10 cellular contexts compared by ENCODE assay signal in genomic region chr16:591892-592517, GRCh38. TPM values are rescaled to one million over a fixed set of nuclear protein-coding genes. Genes with fewer than 3 reads are reported as not detected.
A peak's percentile ranks its signal among the peaks of the same experiment; 100 is the strongest.
DNase-seq lines count a peak whose midpoint lies in the region; ATAC-seq and TF ChIP-seq lines count a peak whose summit lies in the region.
"Had no signal": no experiment of that assay in that cellular context is flagged by ENCODE, and none has a peak within 500 bp of the region (broad histone marks: within the 10 kb centered on the region; RNA-seq: fewer than 3 reads in every experiment).

No MANE protein-coding gene starts in this region.

- H3K27me3 Mint-ChIP-seq in activated CD4-positive, alpha-beta T cell treated with anti-CD3 and anti-CD28 coated beads for 36 hours, result no peaks in the 10 kb centered on the region
- H3K27me3 Mint-ChIP-seq in GM23338 (ENCODE audit: insufficient read depth, low read depth, poor library complexity), result peaks cover 27% of the 10 kb centered on the region
- H3K27me3 Mint-ChIP-seq: activated CD8-positive, alpha-beta memory T cell treated with anti-CD3 and anti-CD28 coated beads, Interleukin-2, amount 10 ng/mL, durations not matched to agents 7 days and 5 days had no signal

- H3K36me3 ChIP-seq in mucosa of rectum (ENCODE audit: control insufficient read depth in 2 of 2, insufficient read depth in 2 of 2, low read length in 2 of 2) (peaks cover 0 to 9% of the 10 kb centered on the region in 2 donors), thyroid gland (no peaks in the 10 kb centered on the region), GM23338 (ENCODE audit: insufficient read depth) (no peaks in the 10 kb centered on the region)

- ATAC-seq in activated CD4-positive, alpha-beta T cell treated with anti-CD3 and anti-CD28 coated beads for 36 hours, result no peak
- no peak for ATAC-seq in GM23338
- ATAC-seq: activated CD8-positive, alpha-beta memory T cell treated with anti-CD3 and anti-CD28 coated beads, Interleukin-2, amount 10 ng/mL, durations not matched to agents 7 days and 5 days had no signal

- peaks cover 56% of the 10 kb centered on the region in 2 donors for H3K4me1 ChIP-seq in mucosa of rectum (ENCODE audit: control insufficient read depth in 2 of 2, insufficient read depth in 2 of 2, low read length in 2 of 2)
- peaks cover 45 to 59% of the 10 kb centered on the region in 2 donors for H3K4me1 ChIP-seq in thyroid gland
- no peaks in the 10 kb centered on the region for H3K4me1 ChIP-seq in GM23338 (ENCODE audit: insufficient read depth)

- H3K4me3 Mint-ChIP-seq in activated CD4-positive, alpha-beta T cell treated with anti-CD3 and anti-CD28 coated beads for 36 hours, result peak overlapping the region; percentile 79
- H3K4me3 Mint-ChIP-seq in GM23338, result no peak overlapping the region; the same call in 2 of the 3 replicates

- H4K20me1 ChIP-seq in GM23338 (replicated peaks; ENCODE audit: insufficient read depth), result peaks cover 31% of the 10 kb centered on the region

- no peak overlapping the region for H2AFZ ChIP-seq in GM23338

- CTCF ChIA-PET in activated CD4-positive, alpha-beta T cell treated with anti-CD3 and anti-CD28 coated beads for 36 hours (lab: Charles Lee), result interaction anchor here (1.0 kb wide), 1 partner anchor 18 kb away, joined by 4 read pairs; no protein-coding TSS in a partner anchor

- no peak for DNase-seq in activated CD4-positive, alpha-beta T cell treated with anti-CD3 and anti-CD28 coated beads for 36 hours
- no peak for DNase-seq in activated CD4-positive, alpha-beta T cell treated with anti-CD3 and anti-CD28 coated beads for 48 hours
- DNase-seq in thyroid gland (no peak), NCI-H748 (lab: John Stamatoyannopoulos, UW; ENCODE audit: unreplicated experiment) (no peak), lower leg skin (ENCODE audit: low spot score in 2 of 2) (no peak), GM23338 (ENCODE audit: low spot score) (no peak)
- DNase-seq: activated CD8-positive, alpha-beta memory T cell treated with anti-CD3 and anti-CD28 coated beads, Interleukin-2, amount 10 ng/mL, durations not matched to agents 7 days and 5 days had no signal

- no peaks in the 10 kb centered on the region for H3K9me3 Mint-ChIP-seq in activated CD4-positive, alpha-beta T cell treated with anti-CD3 and anti-CD28 coated beads for 36 hours (ENCODE audit: low read depth)
- no peaks in the 10 kb centered on the region; the same call in 2 of the 3 replicates for H3K9me3 Mint-ChIP-seq in GM23338

- H3K9ac ChIP-seq in mucosa of rectum (ENCODE audit: low read depth in 1 of 2, low read length in 2 of 2), result peak overlapping the region; percentile 66 to 98

- 82 to 86% methylated on average over 12 to 15 of the region's 15 CpGs for WGBS in thyroid gland, 2 donors
- WGBS in lower leg skin, 2 donors, result 41 to 57% methylated on average over 13 to 15 of the region's 15 CpGs

- no peaks in the 10 kb centered on the region for H3K9me2 ChIP-seq in GM23338 (ENCODE audit: insufficient read depth)

- no peak overlapping the region for H3K4me2 ChIP-seq in GM23338

- H3F3A ChIP-seq in GM23338 (replicated peaks; ENCODE audit: low read depth), result peaks cover 8% of the 10 kb centered on the region; the same call in 1 of the 2 replicates

- H3K4me1 Mint-ChIP-seq in activated CD4-positive, alpha-beta T cell treated with anti-CD3 and anti-CD28 coated beads for 36 hours, result peaks cover 25% of the 10 kb centered on the region
- H3K4me1 Mint-ChIP-seq in GM23338, result peaks cover 11% of the 10 kb centered on the region

- intact Hi-C loops in activated CD4-positive, alpha-beta T cell treated with anti-CD3 and anti-CD28 coated beads for 36 hours (cut with DNase I, micrococcal nuclease), result no loop called here
- intact Hi-C loops in thyroid gland (cut with DNase I) (loop anchor here (5.0 kb wide), 1 partner anchor 40 kb away; the partner anchor contains the start of gene WFIKKN1), lower leg skin (cut with DNase I; ENCODE audit: low total_unique reads) (no loop called here)

- peak overlapping the region; percentile 41 to 61 for H3K4me3 ChIP-seq in mucosa of rectum (ENCODE audit: low read length in 2 of 2)
- no peak overlapping the region for H3K4me3 ChIP-seq in thyroid gland (replicated peaks in 1 of 3)
- no peak overlapping the region for H3K4me3 ChIP-seq in lower leg skin (ENCODE audit: low read depth, poor library complexity, severe bottlenecking)
- no peak overlapping the region for H3K4me3 ChIP-seq in GM23338
- H3K4me3 ChIP-seq: SK-N-MC had no signal

- POLR2A ChIA-PET in activated CD4-positive, alpha-beta T cell treated with anti-CD3 and anti-CD28 coated beads for 36 hours (lab: Charles Lee), result no interaction called here

- peaks cover 17% of the 10 kb centered on the region for H3K36me3 Mint-ChIP-seq in activated CD4-positive, alpha-beta T cell treated with anti-CD3 and anti-CD28 coated beads for 36 hours (ENCODE audit: low read depth)
- peaks cover 8% of the 10 kb centered on the region; the same call in 2 of the 3 replicates for H3K36me3 Mint-ChIP-seq in GM23338 (ENCODE audit: low read depth)

- H3K27me3 ChIP-seq in mucosa of rectum (ENCODE audit: control insufficient read depth in 2 of 2, insufficient read depth in 2 of 2, low read length in 2 of 2), result no peaks in the 10 kb centered on the region
- H3K27me3 ChIP-seq in thyroid gland, result no peaks in the 10 kb centered on the region
- H3K27me3 ChIP-seq in GM23338 (ENCODE audit: insufficient read depth), result peaks cover 12% of the 10 kb centered on the region

- no peak overlapping the region for H3K27ac Mint-ChIP-seq in activated CD4-positive, alpha-beta T cell treated with anti-CD3 and anti-CD28 coated beads for 36 hours
- no peak overlapping the region for H3K27ac Mint-ChIP-seq in GM23338
- H3K27ac Mint-ChIP-seq: activated CD8-positive, alpha-beta memory T cell treated with anti-CD3 and anti-CD28 coated beads, Interleukin-2, amount 10 ng/mL, durations not matched to agents 7 days and 5 days had no signal

- TF ChIP-seq POLR2A in thyroid gland (IDR thresholded peaks at IDR 0.05) (no peak), lower leg skin (IDR thresholded peaks at IDR 0.05) (no peak)

- H3K9me3 ChIP-seq in mucosa of rectum (ENCODE audit: control insufficient read depth in 2 of 2, low read length in 2 of 2), result no peaks in the 10 kb centered on the region
- H3K9me3 ChIP-seq in thyroid gland, result no peaks in the 10 kb centered on the region

- no peak for TF ChIP-seq CTCF in thyroid gland (IDR thresholded peaks at IDR 0.05)
- TF ChIP-seq CTCF in lower leg skin (IDR thresholded peaks at IDR 0.05), result no peak
- no peak for TF ChIP-seq CTCF in GM23338 (conservative IDR thresholded peaks at IDR 0.05; ENCODE audit: low read depth in 2 of 2)

- H3K27ac ChIP-seq in angular gyrus (ENCODE audit: low read depth, low read length) (peak overlapping the region; percentile 50), mucosa of rectum (ENCODE audit: low read depth in 2 of 2, low read length in 2 of 2) (peak overlapping the region; percentile 92 to 96), thyroid gland (peak overlapping the region; percentile 78 to 85 (median 83)), GM23338 (ENCODE audit: low read depth) (no peak overlapping the region)
- H3K27ac ChIP-seq: SK-N-MC had no signal

- peaks cover 38% of the 10 kb centered on the region for H3K79me2 ChIP-seq in GM23338 (replicated peaks; ENCODE audit: insufficient read depth)

TF ChIP-seq in GM23338, 12 proteins besides CTCF, POLR2A, EP300 and RAD21 (continues in another document):
- TF ChIP-seq ZNF114 (CRISPR knock-in tag; IDR thresholded peaks at IDR 0.05) (no peak), CREB1 (CRISPR knock-in tag; IDR thresholded peaks at IDR 0.05; ENCODE audit: low read depth) (no peak), STAT1 (IDR thresholded peaks at IDR 0.05; ENCODE audit: unreplicated experiment) (no peak), EZH2phosphoT487 (IDR thresholded peaks at IDR 0.05; ENCODE audit: unreplicated experiment) (no peak)

RNA-seq across cellular contexts. Expression of gene RAB40C, which starts 2.1 kb away (rescaled TPM):
- total RNA-seq in activated CD4-positive, alpha-beta T cell treated with anti-CD3 and anti-CD28 coated beads for 36 hours, result 1 to 10 TPM; 8.9 to 9.6 TPM
- total RNA-seq in thyroid gland (10 to 100 TPM; 17.7 to 24.4 (median 18.4) TPM), lower leg skin (100 to 1,000 TPM; 103 to 161 (median 122) TPM)
- total RNA-seq in GM23338 (2014; rRNA removed; shearing (Covaris generic)), result 24.2 and 24.6 TPM in 2 replicates
- 11.2 and 12.0 TPM in 2 replicates for polyA plus RNA-seq in GM23338 (2016; fragmentation: Nextera tagmentation; extraction: Ambion mirVana)

RNA-seq across cellular contexts. Expression of gene PIGQ, which starts 22.2 kb away (rescaled TPM):
- 10 to 100 TPM; 24.2 to 24.7 TPM for total RNA-seq in activated CD4-positive, alpha-beta T cell treated with anti-CD3 and anti-CD28 coated beads for 36 hours
- total RNA-seq in thyroid gland (100 to 1,000 TPM in 3 of 4 donors, 10 to 100 TPM in 1; 69.6 to 125 (median 108) TPM), lower leg skin (10 to 100 TPM; 33.2 to 46.1 (median 43.5) TPM)
- total RNA-seq in GM23338 (2014; rRNA removed; shearing (Covaris generic)), result 49.9 and 62.3 TPM in 2 replicates
- 28.0 and 30.2 TPM in 2 replicates for polyA plus RNA-seq in GM23338 (2016; fragmentation: Nextera tagmentation; extraction: Ambion mirVana)

RNA-seq across cellular contexts. Expression of gene NHLRC4, which starts 25.2 kb away (rescaled TPM):
- total RNA-seq in activated CD4-positive, alpha-beta T cell treated with anti-CD3 and anti-CD28 coated beads for 36 hours, result under 1 TPM; 0.19 to 0.87 TPM
- under 1 TPM in 3 of 4 donors, not detected in 1; 0.63 to 0.81 (median 0.67) TPM for total RNA-seq in thyroid gland
- 1 to 10 TPM in 1 of 4 donors, under 1 TPM in 3; 0.49 to 1.0 (median 0.57) TPM for total RNA-seq in lower leg skin
- 0.80 TPM in 1 of 2 replicates, not detected in the other for total RNA-seq in GM23338 (2014; rRNA removed; shearing (Covaris generic))
- 0.14 and 0.47 TPM in 2 replicates for polyA plus RNA-seq in GM23338 (2016; fragmentation: Nextera tagmentation; extraction: Ambion mirVana)

RNA-seq across cellular contexts. Expression of gene PRR35, which starts 31.8 kb away (rescaled TPM):
- total RNA-seq in activated CD4-positive, alpha-beta T cell treated with anti-CD3 and anti-CD28 coated beads for 36 hours, result not detected
- total RNA-seq in thyroid gland (not detected), lower leg skin (not detected)
- 1.1 and 1.4 TPM in 2 replicates for total RNA-seq in GM23338 (2014; rRNA removed; shearing (Covaris generic))
- polyA plus RNA-seq in GM23338 (2016; fragmentation: Nextera tagmentation; extraction: Ambion mirVana), result 0.32 and 0.63 TPM in 2 replicates
- total RNA-seq: activated CD8-positive, alpha-beta memory T cell treated with anti-CD3 and anti-CD28 coated beads, Interleukin-2, amount 10 ng/mL, durations not matched to agents 7 days and 5 days had no signal

RNA-seq across cellular contexts. Expression of gene WFIKKN1, which starts 38.8 kb away (rescaled TPM):
- 1 to 10 TPM in 1 of 2 experiments, under 1 TPM in 1; 0.74 to 1.1 TPM for total RNA-seq in activated CD4-positive, alpha-beta T cell treated with anti-CD3 and anti-CD28 coated beads for 36 hours
- total RNA-seq in thyroid gland (1 to 10 TPM in 1 of 4 donors, under 1 TPM in 3; 0.13 to 1.8 (median 0.77) TPM), lower leg skin (1 to 10 TPM; 1.3 to 5.0 (median 2.8) TPM)
- 6.8 and 11.2 TPM in 2 replicates for total RNA-seq in GM23338 (2014; rRNA removed; shearing (Covaris generic))
- polyA plus RNA-seq in GM23338 (2016; fragmentation: Nextera tagmentation; extraction: Ambion mirVana), result 3.5 and 4.0 TPM in 2 replicates

Comparison
In these comparisons a context has a peak if more than half of its experiments do, and no peak if none do; other contexts are left out.
1. H3K4me3 ChIP-seq: peak in mucosa of rectum (2 of 2); none in thyroid gland (0 of 3), lower leg skin (single experiment) and GM23338 (single experiment).